In the genomic region with DNA sequence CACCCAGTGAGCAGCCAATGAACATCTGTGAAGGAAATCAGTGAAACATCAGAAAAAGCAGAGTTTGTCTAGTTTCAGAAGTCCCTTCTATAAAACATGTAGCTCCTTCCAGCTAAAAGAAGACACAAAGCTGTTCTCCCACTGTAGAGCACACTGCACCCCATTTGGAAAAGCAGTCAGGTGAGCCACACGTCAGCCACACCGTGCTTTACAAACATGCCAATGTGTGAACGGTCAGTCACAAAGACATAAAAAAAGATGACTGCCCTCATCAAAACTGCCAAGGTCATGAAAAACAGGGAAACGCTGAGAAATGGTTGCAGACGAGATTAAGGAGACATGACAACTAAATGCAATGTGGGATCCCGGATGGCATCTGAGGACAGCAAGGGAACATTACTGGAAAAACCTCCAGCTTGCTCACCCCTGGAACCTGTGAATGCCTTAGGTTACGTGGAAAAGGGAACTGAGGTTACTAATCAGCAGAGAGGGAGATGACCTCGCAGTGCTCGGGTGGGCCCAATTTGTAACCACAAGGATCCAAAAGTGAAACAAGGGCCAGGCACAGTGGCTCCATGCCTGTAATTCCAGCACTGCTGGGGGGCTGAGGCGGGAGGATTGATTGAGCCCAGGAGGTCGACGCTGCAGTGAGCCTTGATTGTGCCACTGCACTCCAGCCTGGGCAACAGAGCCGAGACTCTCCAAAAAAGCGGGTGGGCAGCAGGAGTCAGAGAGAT, we compare ENCODE assay signal across 8 cellular contexts. TPM values are rescaled to one million over a fixed set of nuclear protein-coding genes. Genes with fewer than 3 reads are reported as not detected.
DNase-seq lines count a peak whose midpoint lies in the region; ATAC-seq, FAIRE-seq and TF ChIP-seq lines count a peak whose summit lies in the region.
"Had no signal": no experiment of that assay in that cellular context is flagged by ENCODE, and none has a peak within 500 bp of the region (broad histone marks: within the 10 kb centered on the region; RNA-seq: fewer than 3 reads in every experiment).

No MANE protein-coding gene starts in this region.

- H2AK5ac ChIP-seq in trophoblast cell (ENCODE audit: low read length), result no peak overlapping the region

- H3K9ac ChIP-seq in endocrine pancreas (ENCODE audit: control insufficient read depth, insufficient read depth, low read length) (peak overlapping the region; percentile 17), trophoblast cell (ENCODE audit: low read length) (no peak overlapping the region)

- peak overlapping the region; percentile 85 for H3K4ac ChIP-seq in trophoblast cell (ENCODE audit: low read depth, low read length)

- ATAC-seq in GM18517 (IDR thresholded peaks at IDR 0.05; ENCODE audit: unreplicated experiment), result no peak

- H4K91ac ChIP-seq in trophoblast cell (ENCODE audit: low read depth, low read length), result no peak overlapping the region

- H3K27me3 ChIP-seq in endocrine pancreas (ENCODE audit: control insufficient read depth, insufficient read depth, low read length) (no peaks in the 10 kb centered on the region), trophoblast cell (ENCODE audit: insufficient read depth, low read length) (no peaks in the 10 kb centered on the region), thyroid gland (no peaks in the 10 kb centered on the region)

- H3K18ac ChIP-seq in trophoblast cell (ENCODE audit: low read length), result no peak overlapping the region

- H3K9me3 ChIP-seq in endocrine pancreas (ENCODE audit: control insufficient read depth, low read length), result no peaks in the 10 kb centered on the region
- no peaks in the 10 kb centered on the region for H3K9me3 ChIP-seq in trophoblast cell (ENCODE audit: insufficient read depth, low read depth, low read length)
- no peaks in the 10 kb centered on the region for H3K9me3 ChIP-seq in thyroid gland

- H4K8ac ChIP-seq in trophoblast cell (ENCODE audit: low read depth, low read length), result no peak overlapping the region

- no peak overlapping the region for H2BK120ac ChIP-seq in trophoblast cell (ENCODE audit: insufficient read depth, low read length, poor library complexity)

- TF ChIP-seq CTCF in thyroid gland (IDR thresholded peaks at IDR 0.05), result no peak

- no peak overlapping the region for H3K14ac ChIP-seq in trophoblast cell (ENCODE audit: low read length)

- H2BK5ac ChIP-seq in trophoblast cell (ENCODE audit: low read depth, low read length, poor library complexity), result no peak overlapping the region

- H3K79me2 ChIP-seq in trophoblast cell (ENCODE audit: control insufficient read depth, insufficient read depth, low read length, poor library complexity), result peaks cover 41% of the 10 kb centered on the region

- no peak overlapping the region for H3K4me2 ChIP-seq in trophoblast cell (ENCODE audit: low read length)

- no peak overlapping the region for H4K12ac ChIP-seq in trophoblast cell (ENCODE audit: low read depth, low read length)

- intact Hi-C loops in thyroid gland (cut with DNase I), result no loop called here

- H2BK12ac ChIP-seq in trophoblast cell (ENCODE audit: low read length), result no peak overlapping the region

- no peaks in the 10 kb centered on the region for H3K79me1 ChIP-seq in trophoblast cell (ENCODE audit: low read length)

- FAIRE-seq in GM12891 (lab: Jason Lieb, UNC), result peak; percentile 35

- no peak overlapping the region for H3K27ac ChIP-seq in trophoblast cell (ENCODE audit: low read depth, low read length)
- H3K27ac ChIP-seq in thyroid gland, result no peak overlapping the region

- H2AFZ ChIP-seq in trophoblast cell (ENCODE audit: insufficient read depth, low read length, poor library complexity), result no peak overlapping the region

- no peak for TF ChIP-seq POLR2A in GM12891 (IDR thresholded peaks at IDR 0.05; ENCODE audit: low read depth, low read length)
- no peak for TF ChIP-seq POLR2A in thyroid gland (IDR thresholded peaks at IDR 0.05)

- DNase-seq in GM12891 (ENCODE audit: insufficient read length, low spot score) (no peak), OCI-M1 (lab: John Stamatoyannopoulos, UW) (peak; percentile 75), trophoblast cell (no peak), thyroid gland (no peak), HPDE6-E6E7 (ENCODE audit: extremely low spot score) (no peak)
- DNase-seq: head of caudate nucleus had no signal

- WGBS in trophoblast cell (ENCODE audit: extremely low coverage, insufficient coverage, insufficient read length), result no CpG with 5 or more reads among the region's 14 CpGs
- 70 to 71% methylated on average over 14 of the region's 14 CpGs for WGBS in thyroid gland, 2 donors

- H3K23ac ChIP-seq in trophoblast cell (ENCODE audit: low read length), result no peak overlapping the region

- H3K4me3 ChIP-seq in endocrine pancreas (ENCODE audit: control insufficient read depth, insufficient read depth, low read length), result no peak overlapping the region
- no peak overlapping the region for H3K4me3 ChIP-seq in trophoblast cell (ENCODE audit: low read depth, low read length)
- no peak overlapping the region for H3K4me3 ChIP-seq in thyroid gland (replicated peaks in 1 of 3)

- H3K4me1 ChIP-seq in endocrine pancreas (ENCODE audit: control insufficient read depth, insufficient read depth, low read length) (peaks cover 10% of the 10 kb centered on the region), trophoblast cell (ENCODE audit: control insufficient read depth in 1 of 2, insufficient read depth in 2 of 2, low read length in 2 of 2) (peaks cover 11 to 17% of the 10 kb centered on the region in 2 experiments), thyroid gland (peaks cover 21 to 31% of the 10 kb centered on the region in 2 donors)

- H3K36me3 ChIP-seq in endocrine pancreas (ENCODE audit: control insufficient read depth, insufficient read depth, low read length) (no peaks in the 10 kb centered on the region), trophoblast cell (ENCODE audit: control insufficient read depth in 1 of 2, insufficient read depth in 2 of 2, low read length in 2 of 2) (peaks cover 0 to 6% of the 10 kb centered on the region in 2 experiments), thyroid gland (no peaks in the 10 kb centered on the region)

TF ChIP-seq in GM12891, 5 proteins besides CTCF, POLR2A, EP300 and RAD21:
- peak; percentile 52; the same call in 1 of the 2 replicates for TF ChIP-seq SPI1 (IDR thresholded peaks at IDR 0.05; ENCODE audit: low read depth, low read length)
- TF ChIP-seq POU2F2 (IDR thresholded peaks at IDR 0.05; ENCODE audit: low read depth, low read length), result no peak
- no peak for TF ChIP-seq POLR2AphosphoS5 (IDR thresholded peaks at IDR 0.05; ENCODE audit: low read depth, low read length)

RNA-seq across cellular contexts. Expression of gene ANKRD11, which starts 8.1 kb away (rescaled TPM):
- 50.7 TPM for polyA plus RNA-seq in GM12891 (2012; ENCODE audit: low read depth, missing spikeins)
- polyA plus RNA-seq in trophoblast cell (2013), result 101 and 102 TPM in 2 replicates
- total RNA-seq in thyroid gland, result 10 to 100 TPM; 62.1 to 90.4 (median 75.0) TPM

RNA-seq across cellular contexts. Expression of gene SPG7, which starts 25.9 kb away (rescaled TPM):
- 54.3 TPM for polyA plus RNA-seq in GM12891 (2012; ENCODE audit: low read depth, missing spikeins)
- 43.6 and 45.1 TPM in 2 replicates for polyA plus RNA-seq in trophoblast cell (2013)
- 100 to 1,000 TPM; 218 to 392 (median 285) TPM for total RNA-seq in thyroid gland
